In genomic region chr22:25109878-25110595, GRCh38 we compare ENCODE assay signal across 7 cellular contexts.
A peak's percentile ranks its signal among the peaks of the same experiment; 100 is the strongest.
DNase-seq lines count a peak whose midpoint lies in the region; ATAC-seq and TF ChIP-seq lines count a peak whose summit lies in the region.

No MANE protein-coding gene starts in this region.

- H3K4me1 ChIP-seq in HEK293 (ENCODE audit: control insufficient read depth, insufficient read depth, low read length) = peaks cover 4% of the 10 kb centered on the region; the same call in 1 of the 2 replicates
- H3K4me1 ChIP-seq in gastrocnemius medialis = peaks cover 25 to 26% of the 10 kb centered on the region in 2 donors

- H3K9me3 Mint-ChIP-seq in activated CD8-positive, alpha-beta T cell treated with anti-CD3 and anti-CD28 coated beads for 36 hours = no peaks in the 10 kb centered on the region
- no peaks in the 10 kb centered on the region for H3K9me3 Mint-ChIP-seq in immature natural killer cell

- no peaks in the 10 kb centered on the region for H3K36me3 Mint-ChIP-seq in activated CD8-positive, alpha-beta T cell treated with anti-CD3 and anti-CD28 coated beads for 36 hours (ENCODE audit: low read depth)
- H3K36me3 Mint-ChIP-seq in immature natural killer cell = no peaks in the 10 kb centered on the region

- no peaks in the 10 kb centered on the region for H3K9me3 ChIP-seq in HEK293 (ENCODE audit: control insufficient read depth, insufficient read depth, low read depth, low read length)
- H3K9me3 ChIP-seq in gastrocnemius medialis = no peaks in the 10 kb centered on the region

- no peaks in the 10 kb centered on the region for H3K27me3 ChIP-seq in gastrocnemius medialis

- TF ChIP-seq CTCF in HEK293 (tag by site-specific recombination; IDR thresholded peaks at IDR 0.05) (no peak), gastrocnemius medialis (IDR thresholded peaks at IDR 0.05 in 4 of 5, conservative IDR thresholded peaks at IDR 0.05 in 1 of 5) (no peak)
- no peak for TF ChIP-seq CTCF in activated CD8-positive, alpha-beta T cell treated with anti-CD3 and anti-CD28 coated beads for 36 hours (IDR thresholded peaks at IDR 0.05)

- intact Hi-C loops in activated CD8-positive, alpha-beta T cell treated with anti-CD3 and anti-CD28 coated beads for 36 hours (cut with micrococcal nuclease) = no loop called here
- intact Hi-C loops in gastrocnemius medialis (cut with DNase I; ENCODE audit: low total_unique reads) = loop anchor here (2.0 to 10.0 kb wide), 2 partner anchors 21 to 635 kb away; partner anchors contain the start of gene MYO18B

- H3K4me3 Mint-ChIP-seq in activated CD8-positive, alpha-beta T cell treated with anti-CD3 and anti-CD28 coated beads for 36 hours = peak overlapping the region; percentile 78
- H3K4me3 Mint-ChIP-seq in immature natural killer cell = peak overlapping the region; percentile 14 to 92 (median 89)

- no peak for TF ChIP-seq POLR2A in gastrocnemius medialis (IDR thresholded peaks at IDR 0.05)

- H3K27ac Mint-ChIP-seq in activated CD8-positive, alpha-beta T cell treated with anti-CD3 and anti-CD28 coated beads for 36 hours = no peak overlapping the region
- peak overlapping the region in 2 of 6 donors; percentile 71 to 73 for H3K27ac Mint-ChIP-seq in immature natural killer cell

- in situ Hi-C loops in gastrocnemius medialis (cut with MboI; ENCODE audit: low sequenced_read_pairs in 4 of 4) = loop anchor here in 2 of 4 donors (5.0 to 10.0 kb wide), 2 partner anchors 55 to 62 kb away; no protein-coding TSS in a partner anchor

- no peak for DNase-seq in activated CD8-positive, alpha-beta T cell treated with anti-CD3 and anti-CD28 coated beads for 36 hours
- DNase-seq in immature natural killer cell = no peak
- no peak for DNase-seq in gastrocnemius medialis
- no peak for DNase-seq in ecto neural progenitor cell (ENCODE audit: low spot score)

- ATAC-seq in activated CD8-positive, alpha-beta T cell treated with anti-CD3 and anti-CD28 coated beads for 36 hours = no peak
- ATAC-seq in gastrocnemius medialis (no peak), GM19467 (IDR thresholded peaks at IDR 0.05; ENCODE audit: unreplicated experiment) (no peak), HG03135 (IDR thresholded peaks at IDR 0.05; ENCODE audit: unreplicated experiment) (no peak)

- no peaks in the 10 kb centered on the region for H3K27me3 Mint-ChIP-seq in activated CD8-positive, alpha-beta T cell treated with anti-CD3 and anti-CD28 coated beads for 36 hours
- H3K27me3 Mint-ChIP-seq in immature natural killer cell (ENCODE audit: low read depth in 3 of 3) = peaks cover 0 to 2% (median 0%) of the 10 kb centered on the region in 3 donors

- peaks cover 29% of the 10 kb centered on the region for H3K4me1 Mint-ChIP-seq in activated CD8-positive, alpha-beta T cell treated with anti-CD3 and anti-CD28 coated beads for 36 hours (ENCODE audit: low read depth)
- peaks cover 17 to 18% of the 10 kb centered on the region in 2 donors for H3K4me1 Mint-ChIP-seq in immature natural killer cell

- CTCF ChIA-PET in HEK293 (lab: Yijun Ruan, JAX) = interaction anchor here (0.6 to 2.2 kb wide), 14 partner anchors 8 to 223 kb away, joined by 3 to 12 read pairs (median 5); no protein-coding TSS in a partner anchor
- CTCF ChIA-PET in activated CD8-positive, alpha-beta T cell treated with anti-CD3 and anti-CD28 coated beads for 36 hours (lab: Charles Lee) = interaction anchor here (0.9 to 3.7 kb wide), 18 partner anchors 9 to 223 kb away, joined by 3 to 33 read pairs (median 8); no protein-coding TSS in a partner anchor

- no peak overlapping the region for H3K27ac ChIP-seq in HEK293 (ENCODE audit: extremely low read depth, low read depth, low read length)
- peak overlapping the region; percentile 85 to 99 (median 95) for H3K27ac ChIP-seq in gastrocnemius medialis

- POLR2A ChIA-PET in HEK293 (lab: Yijun Ruan, JAX) = no interaction called here
- POLR2A ChIA-PET in activated CD8-positive, alpha-beta T cell treated with anti-CD3 and anti-CD28 coated beads for 36 hours (lab: Charles Lee) = interaction anchor here (0.5 to 2.2 kb wide), 7 partner anchors 24 to 846 kb away, joined by 3 to 11 read pairs (median 4); no protein-coding TSS in a partner anchor

- peaks cover 0 to 5% of the 10 kb centered on the region in 2 experiments; a peak in 1 of 3 replicates for H3K36me3 ChIP-seq in HEK293 (ENCODE audit: control insufficient read depth in 2 of 2, insufficient read depth in 1 of 2, low read length in 2 of 2)
- H3K36me3 ChIP-seq in gastrocnemius medialis = peaks cover 0 to 13% of the 10 kb centered on the region in 2 donors

- H3K4me3 ChIP-seq in HEK293 (ENCODE audit: low read depth, low read length) (no peak overlapping the region), gastrocnemius medialis (peak overlapping the region in 3 of 4 donors; percentile 71 to 80 (median 79))

TF ChIP-seq in HEK293, 187 proteins besides CTCF, POLR2A, EP300 and RAD21:
- peak; percentile 58; the same call in 1 of the 2 replicates for TF ChIP-seq ZNF121 (tag by site-specific recombination; IDR thresholded peaks at IDR 0.05)
- TF ChIP-seq ZNF768 (tag by site-specific recombination; IDR thresholded peaks at IDR 0.05) = 0 out of 2 replicates have a peak, but pooled peaks have one; percentile 44
- TF ChIP-seq ZNF670 (tag by site-specific recombination; IDR thresholded peaks at IDR 0.05; ENCODE audit: low read depth) = no peak
